In genomic region chr9:96437454-96437853, GRCh38 we compare ENCODE assay signal across 34 cellular contexts.
"Had no signal": no experiment of that assay in that cellular context is flagged by ENCODE, and none has a peak within 500 bp of the region (broad histone marks: within the 10 kb centered on the region; RNA-seq: fewer than 3 reads in every experiment).

No MANE protein-coding gene starts in this region.

- H3K9ac ChIP-seq: parathyroid adenoma had no signal

- H3K36me3 Mint-ChIP-seq: natural killer cell treated with Interleukin-12 subunit alpha and Interleukin-12 subunit beta and Interleukin-15 and Interleukin-18, amount 100 ng/mL, for 72 hours; stimulated activated memory B cell treated with anti-CD40 and anti-IgM and Interleukin-4, amounts not matched to agents 10 μg/mL and 1 μg/mL and 100 μg/mL, for 72 hours; type B pancreatic cell had no signal

- DNase-seq: naive B cell; naive thymus-derived CD8-positive, alpha-beta T cell; nephron progenitor cell; nucleus accumbens; ovary; posterior cingulate gyrus; psoas muscle; spleen; stimulated activated CD4-positive, alpha-beta T cell treated with anti-CD3 and anti-CD28 coated beads, Interleukin-12 subunit alpha, Interleukin-12 subunit beta, amount 100 ng/mL, for 4 hours; stimulated activated CD4-positive, alpha-beta T cell treated with anti-CD3 and anti-CD28 coated beads, Interleukin-1b, Interleukin-23, amount 100 ng/mL, for 48 hours; stimulated activated CD4-positive, alpha-beta T cell treated with anti-CD3 and anti-CD28 coated beads, Interleukin-4, amount 100 ng/mL, for 1 hour; stimulated activated CD4-positive, alpha-beta T cell treated with anti-CD3 and anti-CD28 coated beads, Interleukin-4, amount 100 ng/mL, for 4 hours; stimulated activated CD8-positive, alpha-beta memory T cell treated with anti-CD3 and anti-CD28 coated beads, Interleukin-4, amount 100 ng/mL, for 48 hours; stimulated activated naive CD4-positive, alpha-beta T cell; stimulated activated naive CD8-positive, alpha-beta T cell treated with anti-CD3 and anti-CD28 coated beads, Interleukin-15, amount 100 ng/mL, for 72 hours; stimulated activated naive CD8-positive, alpha-beta T cell treated with anti-CD3 and anti-CD28 coated beads, Interleukin-15, Interleukin-2, amounts not matched to agents 100 U/mL and 50 U/mL, for 24 hours; substantia nigra; testis; tibial artery; transverse colon; upper lobe of right lung; uterus had no signal

- H3K9me3 ChIP-seq: neutrophil, ovary, psoas muscle, spleen, suprapubic skin, testis, tibial artery, transverse colon, upper lobe of right lung, uterus had no signal

- H3K27ac Mint-ChIP-seq: naive B cell; naive thymus-derived CD8-positive, alpha-beta T cell; natural killer cell treated with Interleukin-12 subunit alpha and Interleukin-12 subunit beta and Interleukin-15 and Interleukin-18, amount 100 ng/mL, for 72 hours; nephron progenitor cell; progenitor cell of endocrine pancreas; stimulated activated memory B cell treated with anti-CD40 and anti-IgM and Interleukin-4, amounts not matched to agents 10 μg/mL and 1 μg/mL and 100 μg/mL, for 72 hours; stimulated activated naive CD8-positive, alpha-beta T cell treated with anti-CD3 and anti-CD28 coated beads, Interleukin-15, amount 100 ng/mL, for 72 hours; type B pancreatic cell had no signal

- H2AFZ ChIP-seq: parathyroid adenoma had no signal

- H3K27ac ChIP-seq: neutrophil, ovary, parathyroid adenoma, psoas muscle, skin epidermis, spleen, suprapubic skin, testis, tibial artery, transverse colon, upper lobe of right lung, uterus had no signal

- H3K36me3 ChIP-seq: neutrophil, ovary, spleen, suprapubic skin, tibial artery, transverse colon, upper lobe of right lung, uterus had no signal

- H3K9me3 Mint-ChIP-seq: naive B cell; naive thymus-derived CD8-positive, alpha-beta T cell; natural killer cell treated with Interleukin-12 subunit alpha and Interleukin-12 subunit beta and Interleukin-15 and Interleukin-18, amount 100 ng/mL, for 72 hours; neural crest cell; stimulated activated memory B cell treated with anti-CD40 and anti-IgM and Interleukin-4, amounts not matched to agents 10 μg/mL and 1 μg/mL and 100 μg/mL, for 72 hours; stimulated activated naive CD8-positive, alpha-beta T cell treated with anti-CD3 and anti-CD28 coated beads, Interleukin-15, amount 100 ng/mL, for 72 hours had no signal

- H3K79me2 ChIP-seq: parathyroid adenoma had no signal

- H3K27me3 Mint-ChIP-seq: progenitor cell of endocrine pancreas; stimulated activated naive CD8-positive, alpha-beta T cell treated with anti-CD3 and anti-CD28 coated beads, Interleukin-15, amount 100 ng/mL, for 72 hours; type B pancreatic cell had no signal

- H3K4me3 Mint-ChIP-seq: naive B cell; naive thymus-derived CD8-positive, alpha-beta T cell; natural killer cell treated with Interleukin-12 subunit alpha and Interleukin-12 subunit beta and Interleukin-15 and Interleukin-18, amount 100 ng/mL, for 72 hours; nephron progenitor cell; neural crest cell; stimulated activated memory B cell treated with anti-CD40 and anti-IgM and Interleukin-4, amounts not matched to agents 10 μg/mL and 1 μg/mL and 100 μg/mL, for 72 hours; stimulated activated naive CD8-positive, alpha-beta T cell treated with anti-CD3 and anti-CD28 coated beads, Interleukin-15, amount 100 ng/mL, for 72 hours; type B pancreatic cell had no signal

- H3K4me2 ChIP-seq: smooth muscle cell had no signal

- H3K4me3 ChIP-seq: ovary, psoas muscle, skin epidermis, smooth muscle cell, spleen, suprapubic skin, testis, tibial artery, transverse colon, upper lobe of right lung, uterus had no signal

- H3K4me1 ChIP-seq: parathyroid adenoma, psoas muscle, spleen, suprapubic skin, testis, tibial artery, transverse colon, upper lobe of right lung, uterus had no signal

- H3K4me1 Mint-ChIP-seq: naive B cell; nephron progenitor cell; neural crest cell; stimulated activated memory B cell treated with anti-CD40 and anti-IgM and Interleukin-4, amounts not matched to agents 10 μg/mL and 1 μg/mL and 100 μg/mL, for 72 hours had no signal

- ATAC-seq: naive thymus-derived CD8-positive, alpha-beta T cell; natural killer cell treated with Interleukin-12 subunit alpha and Interleukin-12 subunit beta and Interleukin-15 and Interleukin-18, amount 100 ng/mL, for 72 hours; psoas muscle; right cardiac atrium; sciatic nerve; stimulated activated memory B cell treated with anti-CD40 and anti-IgM and Interleukin-4, amounts not matched to agents 10 μg/mL and 1 μg/mL and 100 μg/mL, for 72 hours; stimulated activated naive CD8-positive, alpha-beta T cell treated with anti-CD3 and anti-CD28 coated beads, Interleukin-15, amount 100 ng/mL, for 72 hours; stimulated activated naive CD8-positive, alpha-beta T cell treated with anti-CD3 and anti-CD28 coated beads, Interleukin-15, Interleukin-2, amounts not matched to agents 100 U/mL and 50 U/mL, for 24 hours; upper lobe of right lung had no signal

- H3K27me3 ChIP-seq: neutrophil, ovary, spleen, suprapubic skin, testis, tibial artery, transverse colon, upper lobe of right lung, uterus had no signal
